Comparison of ENCODE assay signal across 12 cellular contexts in genomic region chr18:159933-160332, GRCh38. TPM values are rescaled to one million over a fixed set of nuclear protein-coding genes. Genes with fewer than 3 reads are reported as not detected.
DNase-seq lines count a peak whose midpoint lies in the region; ATAC-seq and TF ChIP-seq lines count a peak whose summit lies in the region.
"Had no signal": no experiment of that assay in that cellular context is flagged by ENCODE, and none has a peak within 500 bp of the region (broad histone marks: within the 10 kb centered on the region; RNA-seq: fewer than 3 reads in every experiment).

No MANE protein-coding gene starts in this region.

- CTCF ChIA-PET in CD4-positive, alpha-beta memory T cell (lab: Charles Lee; ENCODE audit: partially characterized antibody), result no interaction called here

- no peaks in the 10 kb centered on the region for H3K27me3 Mint-ChIP-seq in CD4-positive, alpha-beta memory T cell
- peaks cover 10% of the 10 kb centered on the region for H3K27me3 Mint-ChIP-seq in brain
- H3K27me3 Mint-ChIP-seq in natural killer cell (ENCODE audit: low read depth in 2 of 2), result no peaks in the 10 kb centered on the region

- POLR2A ChIA-PET in CD4-positive, alpha-beta memory T cell (lab: Charles Lee; ENCODE audit: partially characterized antibody), result interaction anchor here (3.3 kb wide), 1 partner anchor 108 kb away, joined by 34 read pairs; the partner anchor contains the start of gene THOC1

- H3K4me1 ChIP-seq in CD4-positive, alpha-beta memory T cell (ENCODE audit: insufficient read depth, low read length), result peaks cover 29% of the 10 kb centered on the region

- no peaks in the 10 kb centered on the region for H3K9me3 ChIP-seq in CD4-positive, alpha-beta memory T cell (ENCODE audit: control insufficient read depth in 1 of 2, low read length in 2 of 2)
- H3K9me3 ChIP-seq: SJSA1 had no signal

- peaks cover 20 to 38% (median 30%) of the 10 kb centered on the region in 4 donors for H3K4me1 Mint-ChIP-seq in CD4-positive, alpha-beta memory T cell
- H3K4me1 Mint-ChIP-seq in brain, result peaks cover 40% of the 10 kb centered on the region
- peaks cover 21 to 22% of the 10 kb centered on the region in 2 donors for H3K4me1 Mint-ChIP-seq in natural killer cell

- no peak overlapping the region for H3K4me3 ChIP-seq in CD4-positive, alpha-beta memory T cell (ENCODE audit: low read length in 2 of 2)
- peak overlapping the region; percentile 75 for H3K4me3 ChIP-seq in Jurkat, Clone E6-1 (ENCODE audit: low read length)

- DNase-seq in CD4-positive, alpha-beta memory T cell, result peak in 1 of 5 donors; percentile 33
- DNase-seq in Jurkat, Clone E6-1 (ENCODE audit: low read depth, low spot score), result no peak
- DNase-seq in natural killer cell (no peak), hypothalamus (lab: John Stamatoyannopoulos, UW) (no peak), SKM-1 (lab: John Stamatoyannopoulos, UW; ENCODE audit: unreplicated experiment) (no peak), D341Med (ENCODE audit: low spot score) (no peak), iPS-NIHi7 (ENCODE audit: extremely low spot score) (no peak)
- DNase-seq: activated naive CD4-positive, alpha-beta T cell; NCI-H1417 treated with DMSO at 0.1 percent for 48 hours; occipital lobe had no signal

- H3K36me3 ChIP-seq in CD4-positive, alpha-beta memory T cell (ENCODE audit: insufficient read depth, low read length), result peaks cover 7% of the 10 kb centered on the region

- no peak for TF ChIP-seq CTCF in brain (conservative IDR thresholded peaks at IDR 0.05)
- TF ChIP-seq CTCF in natural killer cell (IDR thresholded peaks at IDR 0.05), result no peak

- H3K4me3 Mint-ChIP-seq in CD4-positive, alpha-beta memory T cell, result peak overlapping the region; percentile 26 to 98 (median 96)
- H3K4me3 Mint-ChIP-seq in brain (peak overlapping the region; percentile 93 to 98 (median 96)), natural killer cell (peak overlapping the region; percentile 91)

- no peaks in the 10 kb centered on the region for H3K9me3 Mint-ChIP-seq in CD4-positive, alpha-beta memory T cell
- H3K9me3 Mint-ChIP-seq in brain (no peaks in the 10 kb centered on the region), natural killer cell (no peaks in the 10 kb centered on the region)

- intact Hi-C loops in CD4-positive, alpha-beta memory T cell (cut with micrococcal nuclease), result no loop called here
- intact Hi-C loops in natural killer cell (cut with micrococcal nuclease), result no loop called here

- H3K27me3 ChIP-seq in CD4-positive, alpha-beta memory T cell (ENCODE audit: insufficient read depth, low read length), result no peaks in the 10 kb centered on the region
- H3K27me3 ChIP-seq: SJSA1 had no signal

- peak overlapping the region in 6 of 7 donors; percentile 12 to 96 (median 84) for H3K27ac Mint-ChIP-seq in CD4-positive, alpha-beta memory T cell
- H3K27ac Mint-ChIP-seq in brain, result peak overlapping the region in 1 of 5 experiments; percentile 96
- peak overlapping the region; percentile 86 to 92 for H3K27ac Mint-ChIP-seq in natural killer cell

- H3K27ac ChIP-seq in CD4-positive, alpha-beta memory T cell (ENCODE audit: low read depth, low read length), result peak overlapping the region; percentile 81

- no peak for ATAC-seq in natural killer cell

- peaks cover 7 to 15% of the 10 kb centered on the region in 2 donors for H3K36me3 Mint-ChIP-seq in CD4-positive, alpha-beta memory T cell
- H3K36me3 Mint-ChIP-seq in brain (peaks cover 38% of the 10 kb centered on the region), natural killer cell (no peaks in the 10 kb centered on the region)

RNA-seq across cellular contexts. Expression of gene USP14, which starts 1.6 kb away (rescaled TPM):
- 10 to 100 TPM; 42.6 to 43.6 TPM for total RNA-seq in CD4-positive, alpha-beta memory T cell
- 10 to 100 TPM; 33.3 to 55.9 TPM for polyA plus RNA-seq in CD4-positive, alpha-beta memory T cell
- polyA plus RNA-seq in Jurkat, Clone E6-1 (2012; ENCODE audit: insufficient read depth, insufficient read length), result 84.6 TPM
- polyA plus RNA-seq in brain (ENCODE audit: insufficient read depth, low read depth, low replicate concordance), result 29.4 TPM
- total RNA-seq in natural killer cell, result 10 to 100 TPM; 48.4 to 56.8 (median 50.8) TPM
